In genomic region chr11:28529540-28530410, GRCh38 we compare ENCODE assay signal across 9 cellular contexts.
A peak's percentile ranks its signal among the peaks of the same experiment; 100 is the strongest.
DNase-seq lines count a peak whose midpoint lies in the region; ATAC-seq and TF ChIP-seq lines count a peak whose summit lies in the region.
"Had no signal": no experiment of that assay in that cellular context is flagged by ENCODE, and none has a peak within 500 bp of the region (broad histone marks: within the 10 kb centered on the region; RNA-seq: fewer than 3 reads in every experiment).

No MANE protein-coding gene starts in this region.

- DNase-seq in cardiac muscle cell (ENCODE audit: low read depth in 1 of 2, low spot score in 1 of 2) (peak; percentile 70 to 81), right cardiac atrium (no peak), NCI-H2081 treated with DMSO at 0.1 percent for 48 hours (lab: John Stamatoyannopoulos, UW) (peak; percentile 14), MCF 10A (ENCODE audit: unreplicated experiment) (peak; percentile 59), middle frontal gyrus (ENCODE audit: extremely low spot score, low spot score) (peak; percentile 6)
- DNase-seq in CD8-positive, alpha-beta memory T cell, result no peak
- DNase-seq: activated naive CD8-positive, alpha-beta T cell treated with anti-CD3 and anti-CD28 coated beads, Interleukin-2, amount 10 ng/mL, durations not matched to agents 7 days and 5 days had no signal

- peak; percentile 42 for TF ChIP-seq CTCF in cardiac muscle cell (IDR thresholded peaks at IDR 0.05; ENCODE audit: low read depth, low read length)
- TF ChIP-seq CTCF in MCF 10A (IDR thresholded peaks at IDR 0.05; ENCODE audit: unreplicated experiment), result peak; percentile 38

- H3K27me3 ChIP-seq in cardiac muscle cell (no peaks in the 10 kb centered on the region), right cardiac atrium (ENCODE audit: control insufficient read depth, insufficient read depth) (no peaks in the 10 kb centered on the region)
- no peaks in the 10 kb centered on the region for H3K27me3 ChIP-seq in CD8-positive, alpha-beta memory T cell (ENCODE audit: insufficient read depth, low read length, poor library complexity, severe bottlenecking)

- CTCF ChIA-PET in MCF 10A (lab: Yijun Ruan, JAX), result interaction anchor here (0.5 to 11.9 kb wide), 42 partner anchors 10 to 834 kb away, joined by 3 to 139 read pairs (median 4); partner anchors contain the start of gene BDNF
- CTCF ChIA-PET in CD8-positive, alpha-beta memory T cell (lab: Charles Lee), result interaction anchor here (1.0 kb wide), 1 partner anchor 830 kb away, joined by 3 read pairs; no protein-coding TSS in a partner anchor

- H3K4me3 ChIP-seq in cardiac muscle cell (no peak overlapping the region), right cardiac atrium (ENCODE audit: low read length) (no peak overlapping the region)
- H3K4me3 ChIP-seq in CD8-positive, alpha-beta memory T cell (ENCODE audit: low read length), result no peak overlapping the region

- H3K9me3 Mint-ChIP-seq in MCF 10A (ENCODE audit: unreplicated experiment), result peaks cover 9% of the 10 kb centered on the region
- H3K9me3 Mint-ChIP-seq in CD8-positive, alpha-beta memory T cell, result peaks cover 2 to 14% (median 8%) of the 10 kb centered on the region in 5 donors

- no TSS peak for BruUV-seq in MCF 10A (replicated peaks; lab: Mats Ljungman, UMichigan)

- no peaks in the 10 kb centered on the region for H3K4me1 ChIP-seq in cardiac muscle cell (ENCODE audit: low read depth)
- no peaks in the 10 kb centered on the region for H3K4me1 ChIP-seq in right cardiac atrium (ENCODE audit: control insufficient read depth, insufficient read depth, low read length)
- H3K4me1 ChIP-seq in CD8-positive, alpha-beta memory T cell (ENCODE audit: insufficient read depth, low read length), result no peaks in the 10 kb centered on the region

- H3K4me3 Mint-ChIP-seq in MCF 10A (ENCODE audit: unreplicated experiment), result no peak overlapping the region
- H3K4me3 Mint-ChIP-seq in CD8-positive, alpha-beta memory T cell, result no peak overlapping the region
- H3K4me3 Mint-ChIP-seq: activated naive CD8-positive, alpha-beta T cell treated with anti-CD3 and anti-CD28 coated beads, Interleukin-2, amount 10 ng/mL, durations not matched to agents 7 days and 5 days had no signal

- ATAC-seq in right cardiac atrium (no peak), esophagus mucosa (no peak), HG03025 (IDR thresholded peaks at IDR 0.05; ENCODE audit: low FRiP score, unreplicated experiment) (no peak)

- no peak overlapping the region for H3K27ac Mint-ChIP-seq in MCF 10A (ENCODE audit: low read depth, unreplicated experiment)
- no peak overlapping the region for H3K27ac Mint-ChIP-seq in CD8-positive, alpha-beta memory T cell
- H3K27ac Mint-ChIP-seq: activated naive CD8-positive, alpha-beta T cell treated with anti-CD3 and anti-CD28 coated beads, Interleukin-2, amount 10 ng/mL, durations not matched to agents 7 days and 5 days had no signal

- intact Hi-C loops in right cardiac atrium (cut with DNase I) (loop anchor here in 2 of 4 donors (5.0 kb wide), 1 partner anchor 832 kb away; no protein-coding TSS in a partner anchor), MCF 10A (cut with micrococcal nuclease) (loop anchor here (2.0 to 10.0 kb wide), 6 partner anchors 165 to 831 kb away; partner anchors contain the start of genes KIF18A and METTL15)

- H3K9me3 ChIP-seq in cardiac muscle cell (ENCODE audit: low read depth) (no peaks in the 10 kb centered on the region), right cardiac atrium (ENCODE audit: control insufficient read depth, low read length) (no peaks in the 10 kb centered on the region)
- peaks cover 3% of the 10 kb centered on the region for H3K9me3 ChIP-seq in CD8-positive, alpha-beta memory T cell (ENCODE audit: low read length)

- no peaks in the 10 kb centered on the region for H3K36me3 ChIP-seq in cardiac muscle cell
- H3K36me3 ChIP-seq in CD8-positive, alpha-beta memory T cell (ENCODE audit: insufficient read depth, low read length), result no peaks in the 10 kb centered on the region

- peaks cover 3% of the 10 kb centered on the region for H3K36me3 Mint-ChIP-seq in MCF 10A (ENCODE audit: insufficient read depth, unreplicated experiment)
- no peaks in the 10 kb centered on the region for H3K36me3 Mint-ChIP-seq in CD8-positive, alpha-beta memory T cell
- H3K36me3 Mint-ChIP-seq: activated naive CD8-positive, alpha-beta T cell treated with anti-CD3 and anti-CD28 coated beads, Interleukin-2, amount 10 ng/mL, durations not matched to agents 7 days and 5 days had no signal

- H3K27me3 Mint-ChIP-seq in MCF 10A (ENCODE audit: insufficient read depth, unreplicated experiment), result no peaks in the 10 kb centered on the region
- no peaks in the 10 kb centered on the region for H3K27me3 Mint-ChIP-seq in CD8-positive, alpha-beta memory T cell

- peaks cover 5% of the 10 kb centered on the region for H3K4me1 Mint-ChIP-seq in MCF 10A (ENCODE audit: insufficient read depth, unreplicated experiment)
- H3K4me1 Mint-ChIP-seq in CD8-positive, alpha-beta memory T cell, result no peaks in the 10 kb centered on the region
- H3K4me1 Mint-ChIP-seq: activated naive CD8-positive, alpha-beta T cell treated with anti-CD3 and anti-CD28 coated beads, Interleukin-2, amount 10 ng/mL, durations not matched to agents 7 days and 5 days had no signal

- WGBS in right cardiac atrium, result 38% methylated on average over 3 of the region's 3 CpGs

- POLR2A ChIA-PET in MCF 10A (lab: Yijun Ruan, JAX), result interaction anchor here (0.7 to 1.6 kb wide), 6 partner anchors 94 to 831 kb away, joined by 3 to 6 read pairs (median 4); partner anchors contain the start of genes KIF18A and METTL15
- POLR2A ChIA-PET in CD8-positive, alpha-beta memory T cell (lab: Charles Lee), result no interaction called here

- H3K27ac ChIP-seq in cardiac muscle cell, result no peak overlapping the region
- no peak overlapping the region for H3K27ac ChIP-seq in right cardiac atrium (ENCODE audit: low read length)
- no peak overlapping the region for H3K27ac ChIP-seq in CD8-positive, alpha-beta memory T cell (ENCODE audit: low read depth, low read length)

Comparison
In these comparisons a context has a peak if more than half of its experiments do, and no peak if none do; other contexts are left out.
1. DNase-seq: peak in cardiac muscle cell (2 of 2), NCI-H2081 treated with DMSO at 0.1 percent for 48 hours (single experiment), MCF 10A (single experiment) and middle frontal gyrus (single experiment); none in right cardiac atrium (0 of 3) and CD8-positive, alpha-beta memory T cell (0 of 5).